In the genomic region with DNA sequence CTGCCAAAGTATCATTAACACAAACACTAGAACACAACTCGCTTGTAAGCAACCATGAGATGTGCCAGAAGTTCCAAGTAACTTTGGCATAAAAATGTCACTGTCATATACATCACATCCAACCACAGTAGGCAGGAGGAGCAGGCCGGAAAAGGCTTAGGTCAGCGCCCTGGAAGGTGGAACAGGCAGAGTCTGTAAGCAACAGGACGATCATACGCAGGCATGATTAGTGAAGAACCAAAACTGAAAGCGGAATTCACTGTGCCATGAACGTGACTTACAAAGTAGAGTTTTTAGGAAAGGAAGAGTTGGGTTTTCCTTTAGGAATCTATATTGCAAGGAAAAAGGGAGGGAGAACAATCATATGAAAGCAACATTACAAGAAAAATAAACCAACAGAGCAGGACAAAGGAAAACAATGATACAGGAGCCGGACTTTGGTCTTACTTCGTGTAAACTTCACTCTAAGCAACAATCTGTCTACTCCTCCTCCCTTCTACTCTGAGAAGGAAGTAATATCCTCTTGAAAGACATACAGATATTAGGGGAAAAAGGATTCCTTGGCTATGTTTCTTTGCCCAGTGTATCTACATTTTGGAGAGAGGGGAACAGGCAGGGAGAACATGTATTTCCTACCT, we compare ENCODE assay signal across 1 cellular context.
A peak's percentile ranks its signal among the peaks of the same experiment; 100 is the strongest.
TF ChIP-seq lines count a peak whose summit lies in the region.

No MANE protein-coding gene starts in this region.

TF ChIP-seq in H1, 55 proteins besides CTCF, POLR2A, EP300 and RAD21:
- TF ChIP-seq MAFK (IDR thresholded peaks at IDR 0.05; ENCODE audit: low read depth, low read length) (peak; percentile 8; the same call in 1 of the 2 replicates), BCL11A (IDR thresholded peaks at IDR 0.05; ENCODE audit: low read depth in 2 of 2, low read length in 2 of 2) (no peak), RFX5 (IDR thresholded peaks at IDR 0.05; ENCODE audit: borderline replicate concordance, low read depth, low read length) (no peak), YY1 (IDR thresholded peaks at IDR 0.05; ENCODE audit: low read depth, low read length) (no peak)
